ENCODE assay signal across 8 cellular contexts in the genomic region with DNA sequence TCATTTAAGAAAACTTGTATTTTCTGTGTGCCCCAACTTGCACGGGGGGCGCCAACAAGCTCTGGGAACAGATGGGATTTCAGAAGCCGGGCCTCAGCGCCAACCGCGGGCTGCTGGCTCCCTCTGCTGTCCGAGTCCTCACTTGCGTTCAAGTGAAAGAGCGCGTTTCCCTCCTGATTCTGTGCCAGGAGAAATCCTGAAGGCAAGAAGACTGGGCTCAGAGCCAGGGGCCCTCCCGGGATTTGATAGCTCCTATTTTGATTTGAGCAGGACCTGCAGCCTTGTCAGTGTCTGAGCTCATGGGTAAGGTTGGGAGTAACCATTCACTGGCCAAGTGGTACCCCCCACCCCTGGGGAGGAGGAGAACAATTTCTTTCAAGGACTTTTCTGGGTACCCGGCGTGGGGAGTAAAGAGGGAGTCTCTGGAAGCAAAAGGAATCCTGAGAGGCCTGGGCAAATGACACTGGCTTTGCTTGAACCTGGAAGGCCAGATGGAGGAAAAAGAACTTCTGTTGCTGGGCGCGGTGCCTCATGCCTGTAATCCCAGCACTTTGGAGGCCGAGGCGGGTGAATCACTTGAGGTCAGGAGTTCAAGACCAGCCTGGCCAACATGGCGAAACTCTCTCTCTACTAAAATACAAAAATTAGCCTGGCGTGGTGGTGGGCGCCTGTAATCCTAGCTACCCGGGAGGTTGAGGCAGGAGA.
DNase-seq lines count a peak whose midpoint lies in the region; ATAC-seq, FAIRE-seq and TF ChIP-seq lines count a peak whose summit lies in the region.

No MANE protein-coding gene starts in this region.

- no peaks in the 10 kb centered on the region for H3K27me3 ChIP-seq in endothelial cell of umbilical vein (ENCODE audit: control insufficient read depth in 2 of 2, insufficient read depth in 2 of 2, low read length in 2 of 2)

- H3K4me2 ChIP-seq in endothelial cell of umbilical vein (ENCODE audit: insufficient read depth, low read length): peak overlapping the region; percentile 43

- DNase-seq in COR-L47 (lab: John Stamatoyannopoulos, UW): peak; percentile 98
- peak; percentile 55 for DNase-seq in HuH-7 (ENCODE audit: low spot score)
- DNase-seq in NOMO-1 treated with dmso at 0.1 percent for 144 hours (lab: John Stamatoyannopoulos, UW; ENCODE audit: unreplicated experiment): peak; percentile 55
- peak; percentile 76 for DNase-seq in activated CD8-positive, alpha-beta memory T cell treated with anti-CD3 and anti-CD28 coated beads, Interleukin-2, amount 50 U/mL, for 4 hours
- DNase-seq in endothelial cell of umbilical vein (ENCODE audit: low read depth, low spot score): peak; percentile 89
- peak; percentile 83 to 93 (median 86) for DNase-seq in mucosa of descending colon
- DNase-seq in stimulated activated CD8-positive, alpha-beta memory T cell treated with anti-CD3 and anti-CD28 coated beads, Interleukin-2, amount 100 ng/mL, for 48 hours (ENCODE audit: low read depth in 2 of 2): peak; percentile 41 to 67

- H3K4me3 ChIP-seq in endothelial cell of umbilical vein (replicated peaks in 1 of 3; ENCODE audit: insufficient read depth in 1 of 3, low read depth in 1 of 3, low read length in 3 of 3): no peak overlapping the region
- no peak overlapping the region for H3K4me3 ChIP-seq in mucosa of descending colon

- POLR2A ChIA-PET in endothelial cell of umbilical vein (lab: Charles Lee): no interaction called here

- H3K4me1 ChIP-seq in endothelial cell of umbilical vein (ENCODE audit: control insufficient read depth, extremely low read depth, insufficient read depth, low read length) (peaks cover 6% of the 10 kb centered on the region), mucosa of descending colon (ENCODE audit: low read depth) (peaks cover 5% of the 10 kb centered on the region)

- TF ChIP-seq CTCF in endothelial cell of umbilical vein (IDR thresholded peaks at IDR 0.05; ENCODE audit: extremely low read depth in 1 of 2, insufficient read depth in 1 of 2, low read depth in 1 of 2, low read length in 2 of 2) (peak; percentile 91 to 92), mucosa of descending colon (IDR thresholded peaks at IDR 0.05) (peak; percentile 70)

- H3K79me2 ChIP-seq in endothelial cell of umbilical vein (ENCODE audit: control insufficient read depth, insufficient read depth, low read length): no peaks in the 10 kb centered on the region

- H4K20me1 ChIP-seq in endothelial cell of umbilical vein (replicated peaks; ENCODE audit: control insufficient read depth, extremely low read depth, insufficient read depth, low read length): no peaks in the 10 kb centered on the region

- H3K36me3 ChIP-seq in endothelial cell of umbilical vein (ENCODE audit: control insufficient read depth in 2 of 2, extremely low read depth in 1 of 2, insufficient read depth in 2 of 2, low read length in 2 of 2): no peaks in the 10 kb centered on the region
- no peaks in the 10 kb centered on the region for H3K36me3 ChIP-seq in mucosa of descending colon (ENCODE audit: low read depth)

- CTCF ChIA-PET in endothelial cell of umbilical vein (lab: Charles Lee): interaction anchor here (0.6 to 4.8 kb wide), 77 partner anchors 9 to 848 kb away, joined by 3 to 81 read pairs (median 5); no protein-coding TSS in a partner anchor

- H3K27ac ChIP-seq in endothelial cell of umbilical vein (ENCODE audit: insufficient read depth, low read depth, low read length): no peak overlapping the region

- no peak for TF ChIP-seq POLR2A in endothelial cell of umbilical vein (IDR thresholded peaks at IDR 0.05; ENCODE audit: low read depth, low read length)

- ATAC-seq in mucosa of descending colon (peak; percentile 93), GM19023 (IDR thresholded peaks at IDR 0.05; ENCODE audit: unreplicated experiment) (no peak)

- peak overlapping the region; percentile 63 for H2AFZ ChIP-seq in endothelial cell of umbilical vein (ENCODE audit: low read depth, low read length)

- no TSS peak for BruUV-seq in endothelial cell of umbilical vein (replicated peaks; lab: Mats Ljungman, UMichigan)

- dilution Hi-C loops in endothelial cell of umbilical vein (cut with MboI; ENCODE audit: extremely low pct_ligation_motif_present, low sequenced_read_pairs): no loop called here

- no peak overlapping the region for H3K9ac ChIP-seq in endothelial cell of umbilical vein (replicated peaks; ENCODE audit: extremely low read depth, insufficient read depth, low read length)

- FAIRE-seq in endothelial cell of umbilical vein (lab: Jason Lieb, UNC): peak; percentile 97

- H3K9me3 ChIP-seq in endothelial cell of umbilical vein (replicated peaks; ENCODE audit: control insufficient read depth, insufficient read depth, low read length) (no peaks in the 10 kb centered on the region), mucosa of descending colon (peaks cover 3% of the 10 kb centered on the region)

- intact Hi-C loops in endothelial cell of umbilical vein (cut with micrococcal nuclease): loop anchor here (1.0 to 2.0 kb wide), 7 partner anchors 27 to 702 kb away; a partner anchor contains a TSS
- intact Hi-C loops in mucosa of descending colon (cut with DNase I, micrococcal nuclease): loop anchor here (2.0 to 5.0 kb wide), 2 partner anchors 614 to 616 kb away; no protein-coding TSS in a partner anchor

- no peaks in the 10 kb centered on the region for H3K9me1 ChIP-seq in endothelial cell of umbilical vein (replicated peaks; ENCODE audit: control insufficient read depth, extremely low read depth, insufficient read depth, low read length)

TF ChIP-seq in endothelial cell of umbilical vein, 7 proteins besides CTCF, POLR2A, EP300 and RAD21:
- no peak for TF ChIP-seq MYC (IDR thresholded peaks at IDR 0.05; ENCODE audit: low read depth, low read length)
